ENCODE assay signal across 14 cellular contexts in the genomic region with DNA sequence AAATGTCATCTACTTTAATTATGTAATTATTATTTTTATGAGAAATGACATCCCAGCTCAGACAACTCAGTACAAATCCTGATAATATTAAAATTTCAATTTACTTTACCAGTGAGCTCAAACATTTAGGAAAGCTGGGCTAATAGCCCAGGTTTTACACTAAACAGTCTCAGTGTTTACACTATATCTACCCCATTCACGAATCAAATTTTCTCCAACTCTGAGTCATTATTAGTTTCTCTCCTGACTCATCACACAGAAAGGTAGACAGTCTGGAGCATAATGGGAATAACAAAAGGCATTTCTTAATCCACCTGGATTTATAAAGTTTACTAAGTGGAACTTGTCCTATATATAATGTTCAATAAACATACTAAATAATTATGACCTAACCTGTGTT. TPM values are rescaled to one million over a fixed set of nuclear protein-coding genes. Genes with fewer than 3 reads are reported as not detected.
DNase-seq lines count a peak whose midpoint lies in the region; ATAC-seq and TF ChIP-seq lines count a peak whose summit lies in the region.
"Had no signal": no experiment of that assay in that cellular context is flagged by ENCODE, and none has a peak within 500 bp of the region (broad histone marks: within the 10 kb centered on the region; RNA-seq: fewer than 3 reads in every experiment).

No MANE protein-coding gene starts in this region.

- no peak for TF ChIP-seq CTCF in HCT116 (IDR thresholded peaks at IDR 0.05 in 2 of 3, conservative IDR thresholded peaks at IDR 0.05 in 1 of 3; ENCODE audit: borderline replicate concordance in 1 of 3, insufficient read depth in 1 of 3, low read depth in 2 of 3, low read length in 2 of 3)
- no peak for TF ChIP-seq CTCF in fibroblast of pulmonary artery (IDR thresholded peaks at IDR 0.05; ENCODE audit: low read length, missing control alignments)
- no peak for TF ChIP-seq CTCF in thoracic aorta (IDR thresholded peaks at IDR 0.05)

- H3K9me3 ChIP-seq in HCT116 (ENCODE audit: control insufficient read depth in 1 of 2, insufficient read depth in 1 of 2, low read depth in 1 of 2, low read length in 2 of 2) (no peaks in the 10 kb centered on the region), thoracic aorta (no peaks in the 10 kb centered on the region)
- H3K9me3 ChIP-seq: lower lobe of right lung, stomach had no signal

- DNase-seq in HCT116 (ENCODE audit: low read depth, low spot score), result no peak
- peak; percentile 9 for DNase-seq in SW480 (ENCODE audit: low spot score)
- DNase-seq in fibroblast of pulmonary artery (ENCODE audit: low read depth), result peak; percentile 57
- no peak for DNase-seq in thoracic aorta (ENCODE audit: low spot score)
- no peak for DNase-seq in NCI-H2081 (lab: John Stamatoyannopoulos, UW)
- DNase-seq: activated CD4-positive, alpha-beta T cell treated with anti-CD3 and anti-CD28 coated beads for 1 hour; lower lobe of right lung; MM.1S; NCI-H446 treated with DMSO at 0.1 percent for 48 hours; stimulated activated CD4-positive, alpha-beta T cell treated with anti-CD3 and anti-CD28 coated beads, Interleukin-4, amount 100 ng/mL, for 4 hours; stomach had no signal

- H3K27me3 ChIP-seq in HCT116 (ENCODE audit: insufficient read depth, low read length) (no peaks in the 10 kb centered on the region), thoracic aorta (replicated peaks; ENCODE audit: insufficient read depth) (no peaks in the 10 kb centered on the region)

- H3K9me2 ChIP-seq in HCT116 (ENCODE audit: insufficient read depth), result no peaks in the 10 kb centered on the region

- RAD21 ChIA-PET in HCT116 (lab: Charles Lee; ENCODE audit: low non-redundant PET in 1 of 2, low total read pairs in 2 of 2, uncharacterized antibody in 2 of 2, unreplicated experiment in 2 of 2), result no interaction called here

- peaks cover 98% of the 10 kb centered on the region for H3K79me2 ChIP-seq in HCT116 (ENCODE audit: insufficient read depth, low read length)

- no peak for TF ChIP-seq POLR2A in HCT116 (IDR thresholded peaks at IDR 0.05; ENCODE audit: borderline replicate concordance, extremely low read depth, insufficient read depth, insufficient read length)

- no TSS peak for BruUV-seq in HCT116 (replicated peaks; lab: Mats Ljungman, UMichigan)

- peaks cover 27% of the 10 kb centered on the region; the same call in 1 of the 2 replicates for H4K20me1 ChIP-seq in HCT116 (ENCODE audit: insufficient read depth)

- no peaks in the 10 kb centered on the region for H3K36me3 ChIP-seq in HCT116 (ENCODE audit: control insufficient read depth in 1 of 2, insufficient read depth in 2 of 2, low read length in 2 of 2)
- H3K36me3 ChIP-seq in thoracic aorta, result no peaks in the 10 kb centered on the region
- H3K36me3 ChIP-seq: lower lobe of right lung, stomach had no signal

- H2AFZ ChIP-seq in HCT116 (ENCODE audit: low read depth, low read length, poor library complexity, severe bottlenecking), result no peak overlapping the region

- no peak overlapping the region for H3K9ac ChIP-seq in HCT116 (ENCODE audit: low read length)

- H3K4me2 ChIP-seq in HCT116 (ENCODE audit: low read length), result peak overlapping the region; percentile 59

- intact Hi-C loops in HCT116 (cut with micrococcal nuclease), result no loop called here

- CTCF ChIA-PET in HCT116 (lab: Charles Lee), result no interaction called here

- POLR2A ChIA-PET in HCT116 (lab: Charles Lee), result no interaction called here

- H3K27ac ChIP-seq in HCT116 (ENCODE audit: low read depth, low read length) (no peak overlapping the region; the same call in 1 of the 2 replicates), thoracic aorta (no peak overlapping the region)
- H3K27ac ChIP-seq: lower lobe of right lung had no signal

- H3K4me3 ChIP-seq in HCT116 (replicated peaks in 1 of 2; ENCODE audit: low read depth in 1 of 2, low read length in 2 of 2) (no peak overlapping the region), fibroblast of pulmonary artery (replicated peaks; ENCODE audit: low read depth, low read length) (no peak overlapping the region), thoracic aorta (peak overlapping the region; percentile 16)
- H3K4me3 ChIP-seq: lower lobe of right lung, stomach had no signal

- ATAC-seq in HCT116 (peak; percentile 54), thoracic aorta (ENCODE audit: insufficient number of reproducible peaks, low FRiP score, low read depth) (no peak), HG02763 (IDR thresholded peaks at IDR 0.05; ENCODE audit: unreplicated experiment) (no peak), GM18511 (IDR thresholded peaks at IDR 0.05; ENCODE audit: unreplicated experiment) (no peak)
- ATAC-seq: SK-N-SH treated with all-trans-retinoic acid at 6 μM for 48 hours had no signal

- TF ChIP-seq RAD21 in HCT116 (IDR thresholded peaks at IDR 0.05; ENCODE audit: low read depth), result no peak

- H3K4me1 ChIP-seq in HCT116 (ENCODE audit: control insufficient read depth in 1 of 2, insufficient read depth in 2 of 2, low read length in 2 of 2) (peaks cover 25 to 53% of the 10 kb centered on the region in 2 experiments), thoracic aorta (ENCODE audit: control insufficient read depth in 1 of 2, low read depth in 2 of 2) (peaks cover 19 to 63% of the 10 kb centered on the region in 2 donors)

TF ChIP-seq in HCT116, 20 proteins besides CTCF, POLR2A, EP300 and RAD21:
- peak; percentile 53 for TF ChIP-seq SP1 (IDR thresholded peaks at IDR 0.05; ENCODE audit: low read depth)
- TF ChIP-seq FOSL1 (IDR thresholded peaks at IDR 0.05; ENCODE audit: low read depth), result peak; percentile 87
- peak; percentile 23; the same call in 1 of the 2 replicates for TF ChIP-seq CEBPB (IDR thresholded peaks at IDR 0.05; ENCODE audit: low read depth)
- TF ChIP-seq CBX3 (IDR thresholded peaks at IDR 0.05; ENCODE audit: low read depth), result peak; percentile 70; the same call in 1 of the 2 replicates
- TF ChIP-seq TCF7L2 (IDR thresholded peaks at IDR 0.05; ENCODE audit: borderline replicate concordance, extremely low read depth, insufficient read depth, insufficient read length), result no peak
- no peak for TF ChIP-seq ZFX (IDR thresholded peaks at IDR 0.05)
- TF ChIP-seq ATF3 (IDR thresholded peaks at IDR 0.05), result no peak
- TF ChIP-seq YY1 (IDR thresholded peaks at IDR 0.05; ENCODE audit: extremely low read depth, insufficient replicate concordance, low read depth, low read length), result no peak
- TF ChIP-seq, protein P1, sequence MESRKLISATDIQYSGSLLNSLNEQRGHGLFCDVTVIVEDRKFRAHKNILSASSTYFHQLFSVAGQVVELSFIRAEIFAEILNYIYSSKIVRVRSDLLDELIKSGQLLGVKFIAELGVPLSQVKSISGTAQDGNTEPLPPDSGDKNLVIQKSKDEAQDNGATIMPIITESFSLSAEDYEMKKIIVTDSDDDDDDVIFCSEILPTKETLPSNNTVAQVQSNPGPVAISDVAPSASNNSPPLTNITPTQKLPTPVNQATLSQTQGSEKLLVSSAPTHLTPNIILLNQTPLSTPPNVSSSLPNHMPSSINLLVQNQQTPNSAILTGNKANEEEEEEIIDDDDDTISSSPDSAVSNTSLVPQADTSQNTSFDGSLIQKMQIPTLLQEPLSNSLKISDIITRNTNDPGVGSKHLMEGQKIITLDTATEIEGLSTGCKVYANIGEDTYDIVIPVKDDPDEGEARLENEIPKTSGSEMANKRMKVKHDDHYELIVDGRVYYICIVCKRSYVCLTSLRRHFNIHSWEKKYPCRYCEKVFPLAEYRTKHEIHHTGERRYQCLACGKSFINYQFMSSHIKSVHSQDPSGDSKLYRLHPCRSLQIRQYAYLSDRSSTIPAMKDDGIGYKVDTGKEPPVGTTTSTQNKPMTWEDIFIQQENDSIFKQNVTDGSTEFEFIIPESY (IDR thresholded peaks at IDR 0.05; ENCODE audit: extremely low read depth, insufficient replicate concordance, low read length), result no peak
- 0 out of 2 replicates have a peak, but pooled peaks have one; percentile 12 for TF ChIP-seq EGR1 (IDR thresholded peaks at IDR 0.05; ENCODE audit: low read depth)
- peak; percentile 75 for TF ChIP-seq JUND (IDR thresholded peaks at IDR 0.05)

RNA-seq across cellular contexts. Expression of gene PAWR, which starts 5.7 kb away (rescaled TPM):
- total RNA-seq in HCT116 (2021; ENCODE audit: unreplicated experiment) (106 TPM), thoracic aorta (100 to 1,000 TPM in 1 of 2 donors, 10 to 100 TPM in 1; 78.9 to 104 TPM)
- polyA plus RNA-seq in HCT116 (2012), result 12.9 and 14.4 TPM in 2 replicates

Comparison
In these comparisons a context has a peak if more than half of its experiments do, and no peak if none do; other contexts are left out.
1. DNase-seq: peak in SW480 (single experiment) and fibroblast of pulmonary artery (single experiment); none in HCT116 (single experiment), thoracic aorta (single experiment) and NCI-H2081 (0 of 2).